In genomic region chr4:161160718-161161117, GRCh38 we compare ENCODE assay signal across 30 cellular contexts.
"Had no signal": no experiment of that assay in that cellular context is flagged by ENCODE, and none has a peak within 500 bp of the region (broad histone marks: within the 10 kb centered on the region; RNA-seq: fewer than 3 reads in every experiment).

No MANE protein-coding gene starts in this region.

- H3K4me2 ChIP-seq: smooth muscle cell had no signal

- H3K4me3 Mint-ChIP-seq: immature natural killer cell; mesothelial cell of epicardium; naive B cell; natural killer cell; nephron progenitor cell; stimulated activated memory B cell treated with anti-CD40 and anti-IgM and Interleukin-4, amounts not matched to agents 10 μg/mL and 1 μg/mL and 100 μg/mL, for 72 hours; stimulated activated naive CD8-positive, alpha-beta T cell treated with anti-CD3 and anti-CD28 coated beads, Interleukin-15, amount 100 ng/mL, for 72 hours had no signal

- ATAC-seq: left colon; left lung; lower lobe of right lung; natural killer cell; right lobe of liver; stimulated activated memory B cell treated with anti-CD40 and anti-IgM and Interleukin-4, amounts not matched to agents 10 μg/mL and 1 μg/mL and 100 μg/mL, for 72 hours; stimulated activated naive CD8-positive, alpha-beta T cell treated with anti-CD3 and anti-CD28 coated beads, Interleukin-15, amount 100 ng/mL, for 72 hours had no signal

- H3K27ac ChIP-seq: left lung, lower lobe of right lung, ovary, right atrium auricular region, right lobe of liver, testis, thyroid gland, transverse colon, upper lobe of left lung, vagina had no signal

- H3K4me1 ChIP-seq: left lung, lower lobe of right lung, right atrium auricular region, right lobe of liver, testis, transverse colon, upper lobe of left lung, vagina had no signal

- DNase-seq: hippocampal formation; immature natural killer cell; kidney; left colon; left lung; lower lobe of right lung; mammary epithelial cell; mesenchymal stem cell; naive B cell; natural killer cell; nephron progenitor cell; ovary; right lobe of liver; stimulated activated CD4-positive, alpha-beta T cell treated with anti-CD3 and anti-CD28 coated beads, Interleukin-1b, Interleukin-23, amount 100 ng/mL, for 48 hours; stimulated activated CD4-positive, alpha-beta T cell treated with anti-CD3 and anti-CD28 coated beads, Interleukin-2, amount 100 ng/mL, for 48 hours; stimulated activated CD4-positive, alpha-beta T cell treated with anti-CD3 and anti-CD28 coated beads, Interleukin-4, amount 100 ng/mL, for 4 hours; stimulated activated CD8-positive, alpha-beta memory T cell treated with anti-CD3 and anti-CD28 coated beads, Interleukin-4, amount 100 ng/mL, for 48 hours; stimulated activated naive CD4-positive, alpha-beta T cell treated with Interleukin-2 at 50 U/mL for 16 hours; stimulated activated naive CD8-positive, alpha-beta T cell treated with anti-CD3 and anti-CD28 coated beads, Interleukin-15, amount 100 ng/mL, for 72 hours; substantia nigra; testis; thyroid gland; transverse colon; upper lobe of left lung had no signal

- H3K4me1 Mint-ChIP-seq: immature natural killer cell; naive B cell; natural killer cell; nephron progenitor cell; stimulated activated memory B cell treated with anti-CD40 and anti-IgM and Interleukin-4, amounts not matched to agents 10 μg/mL and 1 μg/mL and 100 μg/mL, for 72 hours; stimulated activated naive CD8-positive, alpha-beta T cell treated with anti-CD3 and anti-CD28 coated beads, Interleukin-15, amount 100 ng/mL, for 72 hours had no signal

- H3K9me3 Mint-ChIP-seq: nephron progenitor cell; stimulated activated memory B cell treated with anti-CD40 and anti-IgM and Interleukin-4, amounts not matched to agents 10 μg/mL and 1 μg/mL and 100 μg/mL, for 72 hours had no signal

- H3K36me3 ChIP-seq: left lung, lower lobe of right lung, ovary, right atrium auricular region, right lobe of liver, thyroid gland, transverse colon, upper lobe of left lung, vagina had no signal

- H3K4me3 ChIP-seq: left lung, lower lobe of right lung, ovary, right atrium auricular region, right lobe of liver, smooth muscle cell, testis, thyroid gland, transverse colon, upper lobe of left lung, vagina had no signal

- H3K27ac Mint-ChIP-seq: immature natural killer cell; mesothelial cell of epicardium; naive B cell; natural killer cell; nephron progenitor cell; progenitor cell of endocrine pancreas; stimulated activated memory B cell treated with anti-CD40 and anti-IgM and Interleukin-4, amounts not matched to agents 10 μg/mL and 1 μg/mL and 100 μg/mL, for 72 hours; stimulated activated naive CD8-positive, alpha-beta T cell treated with anti-CD3 and anti-CD28 coated beads, Interleukin-15, amount 100 ng/mL, for 72 hours had no signal

- H3K9me3 ChIP-seq: left lung, lower lobe of right lung, ovary, right atrium auricular region, right lobe of liver, testis, thyroid gland, upper lobe of left lung, vagina had no signal

- H3K27me3 ChIP-seq: left lung, ovary, right atrium auricular region, right lobe of liver, testis, thyroid gland, transverse colon, upper lobe of left lung, vagina had no signal

- H3K36me3 Mint-ChIP-seq: immature natural killer cell; mesothelial cell of epicardium; naive B cell; natural killer cell; stimulated activated memory B cell treated with anti-CD40 and anti-IgM and Interleukin-4, amounts not matched to agents 10 μg/mL and 1 μg/mL and 100 μg/mL, for 72 hours had no signal

- H3K27me3 Mint-ChIP-seq: naive B cell; progenitor cell of endocrine pancreas; stimulated activated memory B cell treated with anti-CD40 and anti-IgM and Interleukin-4, amounts not matched to agents 10 μg/mL and 1 μg/mL and 100 μg/mL, for 72 hours; stimulated activated naive CD8-positive, alpha-beta T cell treated with anti-CD3 and anti-CD28 coated beads, Interleukin-15, amount 100 ng/mL, for 72 hours had no signal
